In genomic region chr17:413016-413350, GRCh38 we compare ENCODE assay signal across 9 cellular contexts.
A peak's percentile ranks its signal among the peaks of the same experiment; 100 is the strongest.
DNase-seq lines count a peak whose midpoint lies in the region; TF ChIP-seq lines count a peak whose summit lies in the region.
"Had no signal": no experiment of that assay in that cellular context is flagged by ENCODE, and none has a peak within 500 bp of the region (broad histone marks: within the 10 kb centered on the region; RNA-seq: fewer than 3 reads in every experiment).

No MANE protein-coding gene starts in this region.

- H3K9me3 Mint-ChIP-seq in activated T-cell treated with anti-CD3 and anti-CD28 coated beads, Interleukin-2, amount 50 U/mL, for 24 hours = no peaks in the 10 kb centered on the region
- H3K9me3 Mint-ChIP-seq in dendritic cell treated with granulocyte-macrophage colony-stimulating factor and Interleukin-4, amounts not matched to agents 40 ng/mL and 50 ng/mL, for 4 days = no peaks in the 10 kb centered on the region

- peaks cover 4% of the 10 kb centered on the region for H3K27me3 Mint-ChIP-seq in activated T-cell treated with anti-CD3 and anti-CD28 coated beads, Interleukin-2, amount 50 U/mL, for 24 hours
- peaks cover 22% of the 10 kb centered on the region for H3K27me3 Mint-ChIP-seq in dendritic cell treated with granulocyte-macrophage colony-stimulating factor and Interleukin-4, amounts not matched to agents 40 ng/mL and 50 ng/mL, for 4 days

- peak in 5 of 6 experiments; percentile 10 to 51 (median 28) for DNase-seq in stimulated activated naive CD4-positive, alpha-beta T cell (lab: John Stamatoyannopoulos, UW)
- DNase-seq in stimulated activated naive CD4-positive, alpha-beta T cell treated with Interleukin-2 at 50 U/mL for 16 hours (lab: John Stamatoyannopoulos, UW) = no peak
- peak; percentile 61 for DNase-seq in activated T-cell treated with anti-CD3 and anti-CD28 coated beads, Interleukin-2, amount 50 U/mL, for 24 hours
- DNase-seq in NK-92 (lab: John Stamatoyannopoulos, UW; ENCODE audit: unreplicated experiment) = no peak
- DNase-seq in GM10266 (ENCODE audit: extremely low spot score) = no peak
- no peak for DNase-seq in SKM-1 treated with dmso at 0.1 percent for 144 hours (lab: John Stamatoyannopoulos, UW; ENCODE audit: unreplicated experiment)
- DNase-seq in EL = no peak
- DNase-seq: transverse colon had no signal

- H3K36me3 Mint-ChIP-seq in activated T-cell treated with anti-CD3 and anti-CD28 coated beads, Interleukin-2, amount 50 U/mL, for 24 hours (ENCODE audit: low read depth) = peaks cover 32% of the 10 kb centered on the region
- peaks cover 21% of the 10 kb centered on the region for H3K36me3 Mint-ChIP-seq in dendritic cell treated with granulocyte-macrophage colony-stimulating factor and Interleukin-4, amounts not matched to agents 40 ng/mL and 50 ng/mL, for 4 days (ENCODE audit: low read depth)

- peak overlapping the region; percentile 98 for H3K27ac Mint-ChIP-seq in activated T-cell treated with anti-CD3 and anti-CD28 coated beads, Interleukin-2, amount 50 U/mL, for 24 hours
- H3K27ac Mint-ChIP-seq in dendritic cell treated with granulocyte-macrophage colony-stimulating factor and Interleukin-4, amounts not matched to agents 40 ng/mL and 50 ng/mL, for 4 days = peak overlapping the region; percentile 46

- peaks cover 81% of the 10 kb centered on the region for H3K4me1 Mint-ChIP-seq in activated T-cell treated with anti-CD3 and anti-CD28 coated beads, Interleukin-2, amount 50 U/mL, for 24 hours (ENCODE audit: low read depth)
- H3K4me1 Mint-ChIP-seq in dendritic cell treated with granulocyte-macrophage colony-stimulating factor and Interleukin-4, amounts not matched to agents 40 ng/mL and 50 ng/mL, for 4 days (ENCODE audit: low read depth) = peaks cover 61% of the 10 kb centered on the region

- intact Hi-C loops in dendritic cell treated with granulocyte-macrophage colony-stimulating factor and Interleukin-4, amounts not matched to agents 40 ng/mL and 50 ng/mL, for 4 days (cut with micrococcal nuclease) = no loop called here

- TF ChIP-seq CTCF in GM10266 (IDR thresholded peaks at IDR 0.05; ENCODE audit: control insufficient read depth, insufficient read depth, low read depth, missing control alignments) = no peak

- peak overlapping the region; percentile 80 for H3K4me3 Mint-ChIP-seq in activated T-cell treated with anti-CD3 and anti-CD28 coated beads, Interleukin-2, amount 50 U/mL, for 24 hours
- H3K4me3 Mint-ChIP-seq in dendritic cell treated with granulocyte-macrophage colony-stimulating factor and Interleukin-4, amounts not matched to agents 40 ng/mL and 50 ng/mL, for 4 days = no peak overlapping the region

Comparison
In these comparisons a context has a peak if more than half of its experiments do, and no peak if none do; other contexts are left out.
1. DNase-seq: peak in stimulated activated naive CD4-positive, alpha-beta T cell (5 of 6) and activated T-cell treated with anti-CD3 and anti-CD28 coated beads, Interleukin-2, amount 50 U/mL, for 24 hours (single experiment); none in stimulated activated naive CD4-positive, alpha-beta T cell treated with Interleukin-2 at 50 U/mL for 16 hours (single experiment), NK-92 (single experiment), GM10266 (single experiment), SKM-1 treated with dmso at 0.1 percent for 144 hours (single experiment) and EL (single experiment).